Comparison of ENCODE assay signal across 28 cellular contexts in genomic region chr2:219639356-219639755, GRCh38. TPM values are rescaled to one million over a fixed set of nuclear protein-coding genes. Genes with fewer than 3 reads are reported as not detected.
DNase-seq lines count a peak whose midpoint lies in the region; ATAC-seq and TF ChIP-seq lines count a peak whose summit lies in the region.
"Had no signal": no experiment of that assay in that cellular context is flagged by ENCODE, and none has a peak within 500 bp of the region (broad histone marks: within the 10 kb centered on the region; RNA-seq: fewer than 3 reads in every experiment).

No MANE protein-coding gene starts in this region.

- H3K36me3 ChIP-seq in endodermal cell (ENCODE audit: control insufficient read depth, insufficient read depth, low read length) = no peaks in the 10 kb centered on the region
- no peaks in the 10 kb centered on the region for H3K36me3 ChIP-seq in upper lobe of right lung

- no peak overlapping the region for H3K9ac ChIP-seq in endodermal cell (ENCODE audit: extremely low read depth, low read length, poor library complexity, severe bottlenecking)

- H3K4me3 ChIP-seq in endodermal cell (ENCODE audit: low read length) = no peak overlapping the region
- no peak overlapping the region for H3K4me3 ChIP-seq in upper lobe of right lung
- H3K4me3 ChIP-seq: dorsolateral prefrontal cortex, lung had no signal

- H3K4me1 Mint-ChIP-seq in endodermal cell (peaks cover 3% of the 10 kb centered on the region), progenitor cell of endocrine pancreas (ENCODE audit: low read depth) (peaks cover 2% of the 10 kb centered on the region)
- no peaks in the 10 kb centered on the region for H3K4me1 Mint-ChIP-seq in activated T-helper 17 cell treated with anti-CD3 and anti-CD28 coated beads, Interleukin-2, amount 50 U/mL, for 72 hours

- H3K36me3 Mint-ChIP-seq in endodermal cell (ENCODE audit: low read depth) = peaks cover 7% of the 10 kb centered on the region
- no peaks in the 10 kb centered on the region for H3K36me3 Mint-ChIP-seq in progenitor cell of endocrine pancreas (ENCODE audit: insufficient read depth)
- no peaks in the 10 kb centered on the region for H3K36me3 Mint-ChIP-seq in activated T-helper 17 cell treated with anti-CD3 and anti-CD28 coated beads, Interleukin-2, amount 50 U/mL, for 72 hours (ENCODE audit: low read depth)
- H3K36me3 Mint-ChIP-seq: CD8-positive, alpha-beta T cell had no signal

- peaks cover 10% of the 10 kb centered on the region for H3K27me3 ChIP-seq in endodermal cell (ENCODE audit: control insufficient read depth, insufficient read depth, low read length, poor library complexity, severe bottlenecking)
- H3K27me3 ChIP-seq in upper lobe of right lung = no peaks in the 10 kb centered on the region
- H3K27me3 ChIP-seq: dorsolateral prefrontal cortex had no signal

- H3K9me3 Mint-ChIP-seq in endodermal cell (no peaks in the 10 kb centered on the region), progenitor cell of endocrine pancreas (ENCODE audit: low read depth) (no peaks in the 10 kb centered on the region)
- no peaks in the 10 kb centered on the region for H3K9me3 Mint-ChIP-seq in activated T-helper 17 cell treated with anti-CD3 and anti-CD28 coated beads, Interleukin-2, amount 50 U/mL, for 72 hours
- H3K9me3 Mint-ChIP-seq: activated CD8-positive, alpha-beta T cell treated with anti-CD3 and anti-CD28 coated beads for 36 hours; activated naive CD8-positive, alpha-beta T cell treated with anti-CD3 and anti-CD28 coated beads, Interleukin-2, amount 50 U/mL, for 24 hours; CD8-positive, alpha-beta T cell; nephron progenitor cell had no signal

- 94 to 96% methylated on average over 10 to 21 of the region's 21 CpGs for WGBS in endodermal cell (ENCODE audit: insufficient coverage in 1 of 2, insufficient read length in 1 of 2), 2 experiments

- DNase-seq in NOMO-1 treated with DMSO at 0.1 percent for 48 hours (lab: John Stamatoyannopoulos, UW; ENCODE audit: unreplicated experiment) (peak; percentile 51), NOMO-1 treated with dmso at 0.1 percent for 144 hours (lab: John Stamatoyannopoulos, UW; ENCODE audit: unreplicated experiment) (no peak), endodermal cell (peak; percentile 29), left lobe of liver (ENCODE audit: low spot score) (peak; percentile 42), upper lobe of right lung (peak; percentile 62), progenitor cell of endocrine pancreas (ENCODE audit: low spot score, unreplicated experiment) (no peak)
- DNase-seq: 8988T; activated CD8-positive, alpha-beta T cell treated with anti-CD3 and anti-CD28 coated beads for 36 hours; activated gamma-delta T cell treated with Interleukin-2 at 50 U/mL for 16 hours; activated naive CD8-positive, alpha-beta T cell treated with anti-CD3 and anti-CD28 coated beads, Interleukin-2, amount 50 U/mL, for 24 hours; activated T-cell treated with anti-CD3 and anti-CD28 coated beads, Interleukin-2, amount 50 U/mL, for 1 hour; cerebellar nuclear complex; DMS 273 treated with DMSO at 0.1 percent for 48 hours; KBM-7; NCI-H1105 treated with DMSO at 0.1 percent for 48 hours; NCI-H1930; NCI-H2227 treated with DMSO at 0.1 percent for 48 hours; NCI-H526 treated with DMSO at 0.1 percent for 48 hours; nephron progenitor cell; stimulated activated naive CD4-positive, alpha-beta T cell treated with Interleukin-2 at 50 U/mL for 16 hours had no signal

- intact Hi-C loops in upper lobe of right lung (cut with DNase I) = no loop called here

- TF ChIP-seq CTCF in endodermal cell (conservative IDR thresholded peaks at IDR 0.05) (no peak), upper lobe of right lung (IDR thresholded peaks at IDR 0.05) (no peak), progenitor cell of endocrine pancreas (IDR thresholded peaks at IDR 0.05; ENCODE audit: unreplicated experiment) (no peak)

- no peaks in the 10 kb centered on the region for H3K9me3 ChIP-seq in endodermal cell (ENCODE audit: control insufficient read depth, low read length)
- no peaks in the 10 kb centered on the region for H3K9me3 ChIP-seq in upper lobe of right lung

- H3K4me3 Mint-ChIP-seq in endodermal cell (no peak overlapping the region), progenitor cell of endocrine pancreas (ENCODE audit: low read depth) (no peak overlapping the region)
- H3K4me3 Mint-ChIP-seq in activated T-helper 17 cell treated with anti-CD3 and anti-CD28 coated beads, Interleukin-2, amount 50 U/mL, for 72 hours = no peak overlapping the region
- H3K4me3 Mint-ChIP-seq: activated CD8-positive, alpha-beta T cell treated with anti-CD3 and anti-CD28 coated beads for 36 hours; activated naive CD8-positive, alpha-beta T cell treated with anti-CD3 and anti-CD28 coated beads, Interleukin-2, amount 50 U/mL, for 24 hours; CD8-positive, alpha-beta T cell; nephron progenitor cell had no signal

- H3K27ac Mint-ChIP-seq in endodermal cell (no peak overlapping the region), progenitor cell of endocrine pancreas (no peak overlapping the region)
- H3K27ac Mint-ChIP-seq in activated T-helper 17 cell treated with anti-CD3 and anti-CD28 coated beads, Interleukin-2, amount 50 U/mL, for 72 hours = no peak overlapping the region
- H3K27ac Mint-ChIP-seq: activated CD8-positive, alpha-beta T cell treated with anti-CD3 and anti-CD28 coated beads for 36 hours; activated naive CD8-positive, alpha-beta T cell treated with anti-CD3 and anti-CD28 coated beads, Interleukin-2, amount 50 U/mL, for 24 hours; CD8-positive, alpha-beta T cell; nephron progenitor cell had no signal

- ATAC-seq in left lobe of liver (no peak), upper lobe of right lung (no peak), HG02642 (IDR thresholded peaks at IDR 0.05; ENCODE audit: poor library complexity, unreplicated experiment) (no peak)
- no peak for ATAC-seq in activated T-helper 17 cell treated with anti-CD3 and anti-CD28 coated beads, Interleukin-2, amount 50 U/mL, for 72 hours (replicated peaks)
- ATAC-seq: activated CD4-positive, CD25-positive, alpha-beta regulatory T cell treated with anti-CD3 and anti-CD28 coated beads, Interleukin-2, amount 50 U/mL, for 24 hours; activated CD8-positive, alpha-beta T cell treated with anti-CD3 and anti-CD28 coated beads for 36 hours; activated naive CD8-positive, alpha-beta T cell treated with anti-CD3 and anti-CD28 coated beads, Interleukin-2, amount 50 U/mL, for 24 hours; CD8-positive, alpha-beta T cell; sciatic nerve had no signal

- H3K4me1 ChIP-seq in endodermal cell (ENCODE audit: control insufficient read depth, insufficient read depth, low read length) (no peaks in the 10 kb centered on the region), upper lobe of right lung (no peaks in the 10 kb centered on the region)

- H3K27ac ChIP-seq in endodermal cell (ENCODE audit: low read depth, low read length) (no peak overlapping the region), upper lobe of right lung (no peak overlapping the region)

- H3K27me3 Mint-ChIP-seq in endodermal cell (ENCODE audit: insufficient read depth) = peaks cover 5% of the 10 kb centered on the region
- H3K27me3 Mint-ChIP-seq in progenitor cell of endocrine pancreas = peaks cover 17% of the 10 kb centered on the region
- H3K27me3 Mint-ChIP-seq in activated T-helper 17 cell treated with anti-CD3 and anti-CD28 coated beads, Interleukin-2, amount 50 U/mL, for 72 hours = peaks cover 16% of the 10 kb centered on the region

RNA-seq across cellular contexts. Expression of gene SLC4A3, which starts 11.9 kb away (rescaled TPM):
- total RNA-seq in endodermal cell (10 to 100 TPM; 13.4 to 20.2 TPM), left lobe of liver (0.20 TPM), upper lobe of right lung (2.9 TPM), progenitor cell of endocrine pancreas (17.0 and 19.7 TPM in 2 replicates)
- polyA plus RNA-seq in endodermal cell (2013, experiment 1 of 2) = 8.0 TPM
- polyA plus RNA-seq in endodermal cell (2013, experiment 2 of 2) = 5.3 TPM
- not detected for total RNA-seq in activated T-helper 17 cell treated with anti-CD3 and anti-CD28 coated beads, Interleukin-2, amount 50 U/mL, for 72 hours
- total RNA-seq: activated CD8-positive, alpha-beta T cell treated with anti-CD3 and anti-CD28 coated beads for 36 hours; CD8-positive, alpha-beta T cell; T-helper 1 cell treated with Interleukin-12 subunit alpha and Interleukin-12 subunit beta and Interleukin-4 antibody, amounts not matched to agents 30 ng/mL and 1 ng/mL, for 36 hours had no signal

RNA-seq across cellular contexts. Expression of gene STK11IP, which starts 41.7 kb away (rescaled TPM):
- total RNA-seq in endodermal cell (10 to 100 TPM; 27.3 to 31.1 TPM), left lobe of liver (7.7 TPM), upper lobe of right lung (25.7 TPM), progenitor cell of endocrine pancreas (39.7 and 41.4 TPM in 2 replicates)
- 36.2 TPM for polyA plus RNA-seq in endodermal cell (2013, experiment 1 of 2)
- 29.6 TPM for polyA plus RNA-seq in endodermal cell (2013, experiment 2 of 2)
- 10 to 100 TPM; 28.4 to 31.4 TPM for total RNA-seq in activated T-helper 17 cell treated with anti-CD3 and anti-CD28 coated beads, Interleukin-2, amount 50 U/mL, for 72 hours

Comparison
In these comparisons a context has a peak if more than half of its experiments do, and no peak if none do; other contexts are left out.
1. DNase-seq: peak in NOMO-1 treated with DMSO at 0.1 percent for 48 hours (single experiment), endodermal cell (single experiment), left lobe of liver (single experiment) and upper lobe of right lung (single experiment); none in NOMO-1 treated with dmso at 0.1 percent for 144 hours (single experiment) and progenitor cell of endocrine pancreas (single experiment).